31 cellular contexts compared by ENCODE assay signal in the genomic region with DNA sequence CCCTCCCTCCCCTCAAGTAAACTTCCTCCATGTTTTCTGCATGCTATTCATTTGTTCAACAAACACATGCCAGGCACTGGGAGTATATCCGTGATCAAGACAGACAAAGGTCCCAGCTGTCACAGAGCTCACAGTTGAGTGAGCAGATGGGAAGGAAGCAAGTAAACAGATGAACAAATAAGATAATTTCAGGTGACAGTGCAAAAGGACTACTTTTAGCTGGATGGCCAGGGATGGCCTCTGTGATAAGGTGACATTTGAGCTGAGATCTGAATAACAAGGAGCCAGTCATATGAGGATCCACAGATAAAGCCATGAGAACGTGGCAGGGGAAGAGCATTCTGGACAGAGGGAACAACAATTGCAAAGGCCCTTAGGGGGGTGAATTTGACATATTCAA.
DNase-seq lines count a peak whose midpoint lies in the region; ATAC-seq and TF ChIP-seq lines count a peak whose summit lies in the region.
"Had no signal": no experiment of that assay in that cellular context is flagged by ENCODE, and none has a peak within 500 bp of the region (broad histone marks: within the 10 kb centered on the region; RNA-seq: fewer than 3 reads in every experiment).

No MANE protein-coding gene starts in this region.

- no peak overlapping the region for H3K27ac ChIP-seq in A673 (ENCODE audit: low read depth, low read length, poor library complexity, severe bottlenecking)
- H3K27ac ChIP-seq: psoas muscle, sigmoid colon, thoracic aorta had no signal

- H3K4me1 ChIP-seq in A673 (ENCODE audit: insufficient read depth, low read length, poor library complexity, severe bottlenecking) = no peaks in the 10 kb centered on the region
- H3K4me1 ChIP-seq: psoas muscle, sigmoid colon had no signal

- TF ChIP-seq CTCF in A673 (conservative IDR thresholded peaks at IDR 0.05; ENCODE audit: low read depth, low read length) = no peak

- intact Hi-C loops in A673 (cut with micrococcal nuclease; ENCODE audit: unreplicated experiment) = no loop called here

- H3K36me3 ChIP-seq in A673 (ENCODE audit: insufficient read depth, low read length, poor library complexity, severe bottlenecking) = no peaks in the 10 kb centered on the region
- H3K36me3 ChIP-seq: sigmoid colon, thoracic aorta had no signal

- CTCF ChIA-PET in A673 (lab: Charles Lee) = no interaction called here

- DNase-seq in NCI-H1417 (lab: John Stamatoyannopoulos, UW) (peak in 2 of 3 experiments; percentile 19 to 65), NCI-H1417 treated with DMSO at 0.1 percent for 48 hours (lab: John Stamatoyannopoulos, UW) (no peak), COLO668 (lab: John Stamatoyannopoulos, UW; ENCODE audit: unreplicated experiment) (peak; percentile 63), NCI-H345 (lab: John Stamatoyannopoulos, UW) (peak; percentile 63), SK-N-DZ (ENCODE audit: low spot score) (peak; percentile 63), A673 (ENCODE audit: low spot score) (no peak), activated T-cell treated with anti-CD3 and anti-CD28 coated beads for 4 hours (no peak)
- DNase-seq: activated CD4-positive, alpha-beta T cell treated with anti-CD3 and anti-CD28 coated beads, Interleukin-2, amount 10 ng/mL, durations not matched to agents 24 days and 14 days; activated CD8-positive, alpha-beta memory T cell treated with anti-CD3 and anti-CD28 coated beads for 24 hours; activated effector memory CD4-positive, alpha-beta T cell treated with Interleukin-2 at 50 U/mL for 16 hours; activated T-cell treated with anti-CD3 and anti-CD28 coated beads, Interleukin-2, amount 50 U/mL, for 1 hour; amygdala; GOT3; hypothalamus; IMR-90; left cardiac atrium; naive thymus-derived CD8-positive, alpha-beta T cell; NCI-H1048; NCI-H446; nucleus accumbens; psoas muscle; sigmoid colon; stimulated activated CD4-positive, alpha-beta T cell treated with anti-CD3 and anti-CD28 coated beads, Interleukin-12 subunit alpha, Interleukin-12 subunit beta, amount 100 ng/mL, for 4 hours; stimulated activated CD4-positive, alpha-beta T cell treated with anti-CD3 and anti-CD28 coated beads, Interleukin-2, amount 100 ng/mL, for 48 hours; stimulated activated naive CD8-positive, alpha-beta T cell treated with anti-CD3 and anti-CD28 coated beads, Interleukin-15, amount 100 ng/mL, for 72 hours; SW 1271 had no signal

- POLR2A ChIA-PET in A673 (lab: Charles Lee; ENCODE audit: low non-redundant PET) = no interaction called here

- no peaks in the 10 kb centered on the region for H3K9me3 ChIP-seq in A673 (ENCODE audit: low read depth, low read length, poor library complexity, severe bottlenecking)
- H3K9me3 ChIP-seq: psoas muscle, sigmoid colon, thoracic aorta had no signal

- no TSS peak for BruUV-seq in A673 (replicated peaks; lab: Mats Ljungman, UMichigan)

- peaks cover 10% of the 10 kb centered on the region for H3K27me3 ChIP-seq in A673 (replicated peaks; ENCODE audit: insufficient read depth, low read depth, low read length, poor library complexity)
- H3K27me3 ChIP-seq: sigmoid colon had no signal

- no peak overlapping the region for H3K4me3 ChIP-seq in A673 (ENCODE audit: low read depth, low read length, poor library complexity, severe bottlenecking)
- H3K4me3 ChIP-seq: lung, psoas muscle, sigmoid colon, thoracic aorta had no signal

- ATAC-seq in HG02763 (IDR thresholded peaks at IDR 0.05; ENCODE audit: unreplicated experiment) = no peak
- ATAC-seq: activated naive CD4-positive, alpha-beta T cell treated with anti-CD3 and anti-CD28 coated beads, Interleukin-2, amount 50 U/mL, for 72 hours; left cardiac atrium; naive thymus-derived CD8-positive, alpha-beta T cell; psoas muscle; stimulated activated naive CD8-positive, alpha-beta T cell treated with anti-CD3 and anti-CD28 coated beads, Interleukin-15, amount 100 ng/mL, for 72 hours; WTC11 had no signal

Comparison
In these comparisons a context has a peak if more than half of its experiments do, and no peak if none do; other contexts are left out.
1. DNase-seq: peak in NCI-H1417 (2 of 3), COLO668 (single experiment), NCI-H345 (single experiment) and SK-N-DZ (single experiment); none in NCI-H1417 treated with DMSO at 0.1 percent for 48 hours (single experiment), A673 (single experiment) and activated T-cell treated with anti-CD3 and anti-CD28 coated beads for 4 hours (single experiment).